Comparison of ENCODE assay signal across 8 cellular contexts in the genomic region with DNA sequence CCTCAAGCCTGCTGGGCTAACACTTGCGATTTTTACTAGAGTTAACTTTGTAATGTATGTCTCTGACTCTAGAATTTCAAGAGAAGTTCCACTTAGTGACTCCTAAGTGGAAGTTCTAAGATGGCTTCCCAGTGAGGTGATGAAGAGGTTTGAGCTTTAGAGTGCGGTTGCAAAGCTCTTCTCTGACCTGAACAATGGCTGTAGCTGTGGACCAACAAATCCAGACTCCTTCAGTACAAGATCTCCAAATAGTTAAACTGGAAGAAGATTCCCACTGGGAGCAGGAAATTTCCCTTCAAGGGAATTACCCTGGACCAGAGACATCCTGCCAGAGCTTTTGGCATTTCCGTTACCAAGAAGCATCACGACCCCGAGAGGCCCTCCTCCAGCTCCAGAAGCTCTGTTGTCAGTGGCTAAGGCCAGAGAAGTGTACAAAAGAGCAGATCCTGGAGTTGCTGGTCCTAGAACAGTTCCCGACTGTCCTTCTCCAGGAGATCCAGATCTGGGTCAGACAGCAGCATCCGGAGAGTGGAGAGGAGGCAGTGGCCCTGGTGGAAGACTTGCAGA. TPM values are rescaled to one million over a fixed set of nuclear protein-coding genes. Genes with fewer than 3 reads are reported as not detected.
DNase-seq lines count a peak whose midpoint lies in the region; ATAC-seq and TF ChIP-seq lines count a peak whose summit lies in the region.

No MANE protein-coding gene starts in this region.

- no peaks in the 10 kb centered on the region for H3K9me3 Mint-ChIP-seq in neural progenitor cell

- no peak for ATAC-seq in GM21786 (IDR thresholded peaks at IDR 0.05; ENCODE audit: unreplicated experiment)

- no peak overlapping the region for H3K27ac Mint-ChIP-seq in neural progenitor cell

- H3K79me2 ChIP-seq in OCI-LY1 (ENCODE audit: insufficient read depth, low read length) (no peaks in the 10 kb centered on the region), neural progenitor cell (ENCODE audit: low read depth) (no peaks in the 10 kb centered on the region)

- in situ Hi-C loops in Caki2 (cut with HindIII; ENCODE audit: low pct_unique_long_range_greater_than_20kb, low sequenced_read_pairs): no loop called here

- H3K27me3 ChIP-seq in OCI-LY1 (ENCODE audit: insufficient read depth, low read length): no peaks in the 10 kb centered on the region
- H3K27me3 ChIP-seq in neural progenitor cell: peaks cover 48% of the 10 kb centered on the region

- peaks cover 7% of the 10 kb centered on the region for H3K36me3 ChIP-seq in OCI-LY1 (ENCODE audit: insufficient read depth, low read length)
- H3K36me3 ChIP-seq in neural progenitor cell: no peaks in the 10 kb centered on the region

- DNase-seq in Caki2 (ENCODE audit: low read depth) (peak; percentile 32), dermis blood vessel endothelial cell (peak; percentile 43), neural progenitor cell (ENCODE audit: low spot score) (no peak), NCI-H2227 (lab: John Stamatoyannopoulos, UW; ENCODE audit: unreplicated experiment) (no peak), NCI-H2107 (lab: John Stamatoyannopoulos, UW) (no peak), NOMO-1 treated with dmso at 0.1 percent for 144 hours (lab: John Stamatoyannopoulos, UW; ENCODE audit: unreplicated experiment) (no peak)

- H3K9me3 ChIP-seq in OCI-LY1 (ENCODE audit: low read length): no peaks in the 10 kb centered on the region
- H3K9me3 ChIP-seq in neural progenitor cell (ENCODE audit: low read depth): no peaks in the 10 kb centered on the region

- peaks cover 26% of the 10 kb centered on the region for H3K4me1 Mint-ChIP-seq in neural progenitor cell

- peak overlapping the region; percentile 71 for H3K4me3 ChIP-seq in OCI-LY1 (ENCODE audit: low read depth, low read length, poor library complexity, severe bottlenecking)
- peak overlapping the region; percentile 75 for H3K4me3 ChIP-seq in neural progenitor cell

- H3K27me3 Mint-ChIP-seq in neural progenitor cell (ENCODE audit: insufficient read depth, low read depth): no peaks in the 10 kb centered on the region

- H3F3A ChIP-seq in OCI-LY1 (ENCODE audit: insufficient read depth, low read length): no peaks in the 10 kb centered on the region
- H3F3A ChIP-seq in neural progenitor cell (ENCODE audit: low read depth): peaks cover 12% of the 10 kb centered on the region

- H3K9me2 ChIP-seq in OCI-LY1 (ENCODE audit: low read depth, low read length): no peaks in the 10 kb centered on the region

- peaks cover 12% of the 10 kb centered on the region for H3K36me3 Mint-ChIP-seq in neural progenitor cell

- no peak for TF ChIP-seq CTCF in OCI-LY1 (IDR thresholded peaks at IDR 0.05; ENCODE audit: low read length)
- no peak for TF ChIP-seq CTCF in neural progenitor cell (IDR thresholded peaks at IDR 0.05)

- H3K4me3 Mint-ChIP-seq in neural progenitor cell: peak overlapping the region; percentile 89

- H3K27ac ChIP-seq in OCI-LY1 (ENCODE audit: low read depth, low read length, poor library complexity, severe bottlenecking) (peak overlapping the region; percentile 87), neural progenitor cell (no peak overlapping the region)

- H2AFZ ChIP-seq in OCI-LY1 (ENCODE audit: low read length): no peak overlapping the region
- peak overlapping the region; percentile 95 for H2AFZ ChIP-seq in neural progenitor cell (replicated peaks)

- peaks cover 45% of the 10 kb centered on the region for H3K4me1 ChIP-seq in OCI-LY1 (ENCODE audit: insufficient read depth, low read length, severe bottlenecking)
- H3K4me1 ChIP-seq in neural progenitor cell: peaks cover 12% of the 10 kb centered on the region

- H3K4me2 ChIP-seq in OCI-LY1 (ENCODE audit: low read length) (peak overlapping the region; percentile 81), neural progenitor cell (peak overlapping the region; percentile 93)

- H3K9ac ChIP-seq in OCI-LY1 (ENCODE audit: low read length) (peak overlapping the region; percentile 74), neural progenitor cell (no peak overlapping the region)

- H4K20me1 ChIP-seq in OCI-LY1 (ENCODE audit: insufficient read depth, low read length): no peaks in the 10 kb centered on the region
- H4K20me1 ChIP-seq in neural progenitor cell (ENCODE audit: low read depth): peaks cover 24% of the 10 kb centered on the region

RNA-seq across cellular contexts. Expression of gene WDR73, which starts 22.3 kb away (rescaled TPM):
- 14.2 and 23.1 TPM in 2 replicates for total RNA-seq in Caki2 (2014; rRNA removed; shearing (Covaris generic); ENCODE audit: low replicate concordance)
- 22.1 and 26.4 TPM in 2 replicates for total RNA-seq in dermis blood vessel endothelial cell
- total RNA-seq in neural progenitor cell (ENCODE audit: low replicate concordance): 37.4 and 46.8 TPM in 2 replicates

RNA-seq across cellular contexts. Expression of gene NMB, which starts 26.2 kb away (rescaled TPM):
- total RNA-seq in Caki2 (2014; rRNA removed; shearing (Covaris generic); ENCODE audit: low replicate concordance): 12.6 and 29.7 TPM in 2 replicates
- total RNA-seq in dermis blood vessel endothelial cell (4.4 and 4.6 TPM in 2 replicates), neural progenitor cell (ENCODE audit: low replicate concordance) (0.24 and 3.7 TPM in 2 replicates)

RNA-seq across cellular contexts. Expression of gene ZSCAN2, which starts 31.0 kb away (rescaled TPM):
- 11.0 and 15.9 TPM in 2 replicates for total RNA-seq in Caki2 (2014; rRNA removed; shearing (Covaris generic); ENCODE audit: low replicate concordance)
- 14.5 and 18.5 TPM in 2 replicates for total RNA-seq in dermis blood vessel endothelial cell
- total RNA-seq in neural progenitor cell (ENCODE audit: low replicate concordance): 6.7 and 14.2 TPM in 2 replicates

Comparison
In these comparisons a context has a peak if more than half of its experiments do, and no peak if none do; other contexts are left out.
1. DNase-seq: peak in Caki2 (single experiment) and dermis blood vessel endothelial cell (single experiment); none in neural progenitor cell (single experiment), NCI-H2227 (single experiment), NCI-H2107 (single experiment) and NOMO-1 treated with dmso at 0.1 percent for 144 hours (single experiment).